Comparison of ENCODE assay signal across 28 cellular contexts in genomic region chr3:19116239-19116638, GRCh38. TPM values are rescaled to one million over a fixed set of nuclear protein-coding genes. Genes with fewer than 3 reads are reported as not detected.
"Had no signal": no experiment of that assay in that cellular context is flagged by ENCODE, and none has a peak within 500 bp of the region (broad histone marks: within the 10 kb centered on the region; RNA-seq: fewer than 3 reads in every experiment).

No MANE protein-coding gene starts in this region.

- H3K9me3 ChIP-seq: suprapubic skin, testis, thyroid gland, transverse colon, upper lobe of left lung, upper lobe of right lung, uterus, vagina had no signal

- H3K4me3 ChIP-seq: stomach, suprapubic skin, testis, thoracic aorta, thyroid gland, tibial artery, tibial nerve, transverse colon, upper lobe of left lung, upper lobe of right lung, uterus, vagina had no signal

- H3K27me3 ChIP-seq: suprapubic skin, testis, thyroid gland, tibial artery, tibial nerve, transverse colon, upper lobe of left lung, upper lobe of right lung, uterus, vagina had no signal

- H3K36me3 ChIP-seq: stomach, suprapubic skin, thoracic aorta, thyroid gland, tibial artery, tibial nerve, transverse colon, upper lobe of left lung, upper lobe of right lung, uterus, vagina had no signal

- ATAC-seq: stimulated activated effector memory CD8-positive, alpha-beta T cell treated with anti-CD3 and anti-CD28 coated beads, Interleukin-12 subunit alpha, Interleukin-12 subunit beta, amount 100 ng/mL, for 72 hours; stimulated activated memory B cell treated with anti-CD40 and anti-IgM and Interleukin-4, amounts not matched to agents 10 μg/mL and 1 μg/mL and 100 μg/mL, for 72 hours; stimulated activated naive B cell treated with anti-CD40 and anti-IgM and Interleukin-4, amounts not matched to agents 10 μg/mL and 1 μg/mL and 100 μg/mL, for 72 hours; stimulated activated naive CD8-positive, alpha-beta T cell treated with anti-CD3 and anti-CD28 coated beads, Interleukin-15, amount 100 ng/mL, for 72 hours; stimulated activated naive CD8-positive, alpha-beta T cell treated with anti-CD3 and anti-CD28 coated beads, Interleukin-15, Interleukin-2, amounts not matched to agents 100 U/mL and 50 U/mL, for 24 hours; upper lobe of right lung had no signal

- H3K4me1 ChIP-seq: stomach, suprapubic skin, testis, thyroid gland, tibial artery, tibial nerve, transverse colon, upper lobe of left lung, upper lobe of right lung, uterus, vagina had no signal

- FAIRE-seq: urothelium cell line had no signal

- H3K27ac ChIP-seq: stomach, suprapubic skin, testis, thoracic aorta, thyroid gland, tibial artery, tibial nerve, transverse colon, upper lobe of left lung, upper lobe of right lung, uterus, vagina had no signal

- DNase-seq: stimulated activated CD4-positive, alpha-beta T cell treated with anti-CD3 and anti-CD28 coated beads, Interleukin-2, amount 100 ng/mL, for 48 hours; stimulated activated CD4-positive, alpha-beta T cell treated with anti-CD3 and anti-CD28 coated beads, Interleukin-4, amount 100 ng/mL, for 1 hour; stimulated activated CD4-positive, alpha-beta T cell treated with anti-CD3 and anti-CD28 coated beads, Interleukin-4, amount 100 ng/mL, for 24 hours; stimulated activated CD4-positive, alpha-beta T cell treated with anti-CD3 and anti-CD28 coated beads, Interleukin-4, amount 100 ng/mL, for 4 hours; stimulated activated CD8-positive, alpha-beta memory T cell treated with anti-CD3 and anti-CD28 coated beads, Interleukin-4, amount 100 ng/mL, for 48 hours; stimulated activated naive B cell treated with anti-CD40 and anti-IgM and Interleukin-4, amounts not matched to agents 10 μg/mL and 1 μg/mL and 100 μg/mL, for 72 hours; stimulated activated naive CD4-positive, alpha-beta T cell; stimulated activated naive CD4-positive, alpha-beta T cell treated with Interleukin-2 at 50 U/mL for 16 hours; stimulated activated naive CD8-positive, alpha-beta T cell treated with anti-CD3 and anti-CD28 coated beads, Interleukin-15, amount 100 ng/mL, for 72 hours; stimulated activated naive CD8-positive, alpha-beta T cell treated with anti-CD3 and anti-CD28 coated beads, Interleukin-15, Interleukin-2, amounts not matched to agents 100 U/mL and 50 U/mL, for 24 hours; stomach; substantia nigra; testis; thyroid gland; tibial artery; transverse colon; trophoblast cell; upper lobe of left lung; upper lobe of right lung; uterus had no signal

RNA-seq across cellular contexts. Expression of gene KCNH8, which starts 32.1 kb away (rescaled TPM):
- total RNA-seq: subcutaneous adipose tissue had no signal
